In the genomic region with DNA sequence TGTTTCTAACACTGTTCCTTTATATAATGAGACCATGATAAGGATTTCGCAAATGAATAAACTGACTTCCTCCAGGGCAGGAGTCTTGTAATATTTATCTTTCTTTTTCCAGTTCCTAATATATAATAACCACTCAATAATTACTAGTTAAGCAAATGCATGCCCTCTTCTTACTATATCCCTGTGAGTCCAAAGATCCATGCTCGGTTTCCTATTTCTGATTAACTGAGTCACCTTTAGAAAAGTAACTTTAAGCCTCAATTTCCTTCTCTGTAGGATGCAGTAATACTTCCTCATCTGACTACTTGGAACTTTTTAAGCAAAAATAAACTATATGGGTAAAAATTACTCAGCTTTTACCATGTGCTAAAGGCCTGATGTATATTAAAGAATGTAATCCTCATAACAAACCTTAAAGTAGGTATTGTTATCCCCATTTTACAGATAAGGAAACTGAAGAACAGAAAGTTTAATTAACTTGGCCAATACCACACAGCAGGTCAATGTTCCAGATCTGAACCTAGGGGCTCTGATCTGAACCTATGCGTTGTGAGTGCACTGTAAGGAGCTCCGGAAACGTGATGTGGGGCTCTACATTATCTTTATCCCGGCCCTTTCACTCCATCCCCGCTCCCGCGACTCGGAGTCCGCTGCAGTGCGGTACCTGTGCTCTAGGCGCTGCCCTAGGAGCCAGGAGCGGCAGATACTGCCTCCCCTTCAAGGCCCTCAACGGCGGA, we compare ENCODE assay signal across 8 cellular contexts. TPM values are rescaled to one million over a fixed set of nuclear protein-coding genes. Genes with fewer than 3 reads are reported as not detected.
DNase-seq lines count a peak whose midpoint lies in the region; ATAC-seq and TF ChIP-seq lines count a peak whose summit lies in the region.

No MANE protein-coding gene starts in this region.

- peak overlapping the region; percentile 97 for H3K27ac Mint-ChIP-seq in chondrocyte (ENCODE audit: unreplicated experiment)
- peak overlapping the region; percentile 98 to 100 (median 99) for H3K27ac Mint-ChIP-seq in naive thymus-derived CD4-positive, alpha-beta T cell

- peaks cover 4% of the 10 kb centered on the region for H3K36me3 Mint-ChIP-seq in chondrocyte (ENCODE audit: low read depth)
- peaks cover 8 to 29% (median 16%) of the 10 kb centered on the region in 5 donors for H3K36me3 Mint-ChIP-seq in naive thymus-derived CD4-positive, alpha-beta T cell

- peaks cover 6% of the 10 kb centered on the region for H3K4me1 ChIP-seq in KMS-11 (ENCODE audit: low read depth, poor library complexity, severe bottlenecking)
- H3K4me1 ChIP-seq in naive thymus-derived CD4-positive, alpha-beta T cell (ENCODE audit: control insufficient read depth in 2 of 2, insufficient read depth in 2 of 2, low read length in 2 of 2): peaks cover 11 to 19% of the 10 kb centered on the region in 2 donors

- ATAC-seq in naive thymus-derived CD4-positive, alpha-beta T cell: no peak
- ATAC-seq in GM21737 (IDR thresholded peaks at IDR 0.05; ENCODE audit: unreplicated experiment): no peak

- H3K4me2 ChIP-seq in KMS-11: peak overlapping the region; percentile 79

- H3K36me3 ChIP-seq in KMS-11 (ENCODE audit: insufficient read depth): no peaks in the 10 kb centered on the region; the same call in 1 of the 2 replicates
- peaks cover 4 to 33% (median 6%) of the 10 kb centered on the region in 3 experiments for H3K36me3 ChIP-seq in naive thymus-derived CD4-positive, alpha-beta T cell (ENCODE audit: control insufficient read depth in 2 of 3, insufficient read depth in 3 of 3, low read length in 3 of 3)

- H3K79me2 ChIP-seq in KMS-11 (ENCODE audit: insufficient read depth, low read depth): peaks cover 10% of the 10 kb centered on the region; the same call in 1 of the 2 replicates

- DNase-seq in SKM-1 (lab: John Stamatoyannopoulos, UW; ENCODE audit: unreplicated experiment) (peak; percentile 48), SKM-1 treated with dmso at 0.1 percent for 144 hours (lab: John Stamatoyannopoulos, UW; ENCODE audit: unreplicated experiment) (no peak), chondrocyte (ENCODE audit: low spot score) (no peak), UCSD-AML1 (lab: John Stamatoyannopoulos, UW; ENCODE audit: unreplicated experiment) (no peak), GM19240 (ENCODE audit: insufficient read length, low spot score) (no peak)
- DNase-seq in naive thymus-derived CD4-positive, alpha-beta T cell: no peak

- peak overlapping the region; percentile 86 for H3K27ac ChIP-seq in KMS-11
- H3K27ac ChIP-seq in naive thymus-derived CD4-positive, alpha-beta T cell (ENCODE audit: low read depth, low read length): peak overlapping the region; percentile 83

- CTCF ChIA-PET in naive thymus-derived CD4-positive, alpha-beta T cell (lab: Charles Lee): interaction anchor here (0.6 to 1.2 kb wide), 2 partner anchors 35 to 296 kb away, joined by 3 to 6 read pairs; no protein-coding TSS in a partner anchor

- intact Hi-C loops in naive thymus-derived CD4-positive, alpha-beta T cell (cut with micrococcal nuclease): loop anchor here (1.0 to 10.0 kb wide), 13 partner anchors 72 to 1994 kb away; partner anchors contain the start of genes DNMBP (in 2 of the 2), ENTPD7 (in 2 of the 2), GOT1 (in 2 of the 2) and HIF1AN (in 2 of the 2)

- H3K4me3 Mint-ChIP-seq in chondrocyte (ENCODE audit: unreplicated experiment): peak overlapping the region; percentile 87
- H3K4me3 Mint-ChIP-seq in naive thymus-derived CD4-positive, alpha-beta T cell: peak overlapping the region; percentile 95 to 100 (median 98)

- no peaks in the 10 kb centered on the region for H4K20me1 ChIP-seq in KMS-11 (ENCODE audit: insufficient read depth)

- H3K9me3 Mint-ChIP-seq in chondrocyte (ENCODE audit: low read depth): no peaks in the 10 kb centered on the region
- H3K9me3 Mint-ChIP-seq in naive thymus-derived CD4-positive, alpha-beta T cell: no peaks in the 10 kb centered on the region

- H3K4me3 ChIP-seq in KMS-11 (IDR thresholded peaks at IDR 0.05; ENCODE audit: insufficient read depth, low read depth, low read length): no peak overlapping the region
- peak overlapping the region; percentile 94 for H3K4me3 ChIP-seq in naive thymus-derived CD4-positive, alpha-beta T cell (ENCODE audit: low read length)

- peaks cover 18% of the 10 kb centered on the region for H3K4me1 Mint-ChIP-seq in chondrocyte (ENCODE audit: low read depth)
- H3K4me1 Mint-ChIP-seq in naive thymus-derived CD4-positive, alpha-beta T cell: peaks cover 27 to 74% (median 47%) of the 10 kb centered on the region in 7 donors

- peak overlapping the region; percentile 85; the same call in 1 of the 2 replicates for H2AFZ ChIP-seq in KMS-11 (ENCODE audit: low read depth)

- H3K27me3 Mint-ChIP-seq in chondrocyte (ENCODE audit: low read depth): no peaks in the 10 kb centered on the region
- H3K27me3 Mint-ChIP-seq in naive thymus-derived CD4-positive, alpha-beta T cell: no peaks in the 10 kb centered on the region

- POLR2A ChIA-PET in naive thymus-derived CD4-positive, alpha-beta T cell (lab: Charles Lee): interaction anchor here (0.6 to 2.7 kb wide), 8 partner anchors 10 to 1597 kb away, joined by 3 to 17 read pairs (median 6); partner anchors contain the start of genes DNMBP, R3HCC1L and SLC25A28

- peak overlapping the region; percentile 88 for H3K9ac ChIP-seq in KMS-11

- no peaks in the 10 kb centered on the region for H3K9me3 ChIP-seq in naive thymus-derived CD4-positive, alpha-beta T cell (ENCODE audit: control insufficient read depth in 2 of 3, low read length in 3 of 3)

- H3K27me3 ChIP-seq in KMS-11 (ENCODE audit: insufficient read depth, low read depth): no peaks in the 10 kb centered on the region
- no peaks in the 10 kb centered on the region for H3K27me3 ChIP-seq in naive thymus-derived CD4-positive, alpha-beta T cell (ENCODE audit: control insufficient read depth in 2 of 2, insufficient read depth in 2 of 2, low read length in 2 of 2)

- TF ChIP-seq CTCF in KMS-11 (conservative IDR thresholded peaks at IDR 0.05; ENCODE audit: low read depth, low read length) (no peak), chondrocyte (IDR thresholded peaks at IDR 0.05) (no peak)

RNA-seq across cellular contexts. Expression of gene COX15, which starts 0.5 kb away (rescaled TPM):
- 20.8 to 29.8 TPM (median 21.3 TPM) in 3 replicates for total RNA-seq in chondrocyte
- total RNA-seq in naive thymus-derived CD4-positive, alpha-beta T cell: 10 to 100 TPM; 17.6 to 43.5 (median 32.9) TPM
- polyA plus RNA-seq in naive thymus-derived CD4-positive, alpha-beta T cell: 10 to 100 TPM; 37.5 to 39.6 TPM

RNA-seq across cellular contexts. Expression of gene CUTC, which starts 0.6 kb away (rescaled TPM):
- total RNA-seq in chondrocyte: 14.4 to 19.1 TPM (median 14.5 TPM) in 3 replicates
- total RNA-seq in naive thymus-derived CD4-positive, alpha-beta T cell: 10 to 100 TPM; 19.3 to 37.1 (median 25.0) TPM
- 10 to 100 TPM; 74.3 to 75.1 TPM for polyA plus RNA-seq in naive thymus-derived CD4-positive, alpha-beta T cell

RNA-seq across cellular contexts. Expression of gene ABCC2, which starts 51.0 kb away (rescaled TPM):
- total RNA-seq in chondrocyte: 0.57 to 0.69 TPM (median 0.63 TPM) in 3 replicates
- 1 to 10 TPM; 1.3 to 7.6 (median 4.2) TPM for total RNA-seq in naive thymus-derived CD4-positive, alpha-beta T cell
- 1 to 10 TPM in 1 of 2 donors, under 1 TPM in 1; 0.95 to 1.0 TPM for polyA plus RNA-seq in naive thymus-derived CD4-positive, alpha-beta T cell
